ENCODE assay signal across 10 cellular contexts in the genomic region with DNA sequence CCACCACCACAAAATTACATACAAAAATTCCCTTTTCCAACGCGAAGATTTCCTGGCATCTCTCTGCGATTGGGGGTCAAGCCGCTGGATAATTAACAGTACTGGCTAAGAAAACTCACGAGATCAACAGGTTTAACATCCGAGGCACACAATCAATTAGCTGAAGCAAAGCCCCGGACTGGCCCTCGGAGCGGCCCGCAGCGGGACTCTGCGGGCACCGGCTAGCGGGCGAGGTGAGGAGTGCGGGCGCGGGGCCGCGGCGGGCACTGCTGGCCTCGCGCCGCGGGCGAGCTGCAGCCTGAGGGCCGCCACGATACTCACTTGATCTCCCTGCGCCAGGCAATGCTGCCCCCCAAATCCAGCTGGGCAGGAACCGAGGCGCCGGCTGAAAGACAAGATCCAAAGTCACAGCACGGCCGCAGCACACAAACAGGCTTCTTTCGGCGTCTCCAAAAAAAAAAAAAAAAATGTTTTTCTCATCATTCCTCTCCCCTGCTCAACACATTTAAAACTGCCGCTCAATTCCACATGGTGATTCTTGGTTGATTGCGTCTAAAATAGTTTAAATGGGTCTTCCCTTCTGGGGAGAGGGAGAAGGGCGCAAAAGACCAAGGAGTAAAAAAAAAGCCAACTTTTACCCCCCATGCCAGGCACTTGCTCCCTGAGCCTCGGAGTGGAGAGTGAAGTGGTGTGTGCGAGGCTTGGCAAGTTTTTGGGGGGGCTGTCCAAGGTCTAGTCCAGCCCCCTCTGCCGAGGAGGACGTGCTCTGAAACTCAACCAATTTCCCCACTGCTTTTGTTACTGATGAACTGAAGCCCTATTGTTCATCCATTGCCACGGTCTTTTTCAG.
DNase-seq lines count a peak whose midpoint lies in the region; ATAC-seq and TF ChIP-seq lines count a peak whose summit lies in the region.
"Had no signal": no experiment of that assay in that cellular context is flagged by ENCODE, and none has a peak within 500 bp of the region (broad histone marks: within the 10 kb centered on the region; RNA-seq: fewer than 3 reads in every experiment).

No MANE protein-coding gene starts in this region.

- H3K27ac ChIP-seq in SJCRH30 = peak overlapping the region; percentile 97
- H3K27ac ChIP-seq in esophagus muscularis mucosa (replicated peaks in 1 of 4) = peak overlapping the region in 1 of 4 donors; percentile 8
- H3K27ac ChIP-seq in sigmoid colon = peak overlapping the region in 1 of 4 donors; percentile 22
- H3K27ac ChIP-seq: breast epithelium, pancreas had no signal

- peak overlapping the region; percentile 1 for H3K27ac Mint-ChIP-seq in activated CD4-positive, alpha-beta memory T cell treated with anti-CD3 and anti-CD28 coated beads for 36 hours
- H3K27ac Mint-ChIP-seq in activated CD4-positive, alpha-beta memory T cell treated with anti-CD3 and anti-CD28 coated beads, Interleukin-2, amount 10 ng/mL, durations not matched to agents 7 days and 5 days = no peak overlapping the region

- peaks cover 27% of the 10 kb centered on the region for H3K4me1 Mint-ChIP-seq in activated CD4-positive, alpha-beta memory T cell treated with anti-CD3 and anti-CD28 coated beads for 36 hours (ENCODE audit: low read depth)
- peaks cover 31% of the 10 kb centered on the region for H3K4me1 Mint-ChIP-seq in activated CD4-positive, alpha-beta memory T cell treated with anti-CD3 and anti-CD28 coated beads, Interleukin-2, amount 10 ng/mL, durations not matched to agents 7 days and 5 days

- POLR2A ChIA-PET in activated CD4-positive, alpha-beta memory T cell treated with anti-CD3 and anti-CD28 coated beads for 36 hours (lab: Charles Lee) = no interaction called here
- POLR2A ChIA-PET in activated CD4-positive, alpha-beta memory T cell treated with anti-CD3 and anti-CD28 coated beads, Interleukin-2, amount 10 ng/mL, durations not matched to agents 7 days and 5 days (lab: Charles Lee) = no interaction called here

- peak overlapping the region; percentile 72 for H3K4me3 ChIP-seq in SJCRH30
- H3K4me3 ChIP-seq in esophagus muscularis mucosa = peak overlapping the region; percentile 29 to 41 (median 34)
- H3K4me3 ChIP-seq in sigmoid colon = peak overlapping the region in 3 of 4 donors; percentile 20 to 26 (median 25)
- H3K4me3 ChIP-seq: breast epithelium, pancreas had no signal

- TF ChIP-seq POLR2A in esophagus muscularis mucosa (IDR thresholded peaks at IDR 0.05; ENCODE audit: low read depth) (no peak), sigmoid colon (IDR thresholded peaks at IDR 0.05) (no peak)

- peaks cover 12% of the 10 kb centered on the region for H3K36me3 Mint-ChIP-seq in activated CD4-positive, alpha-beta memory T cell treated with anti-CD3 and anti-CD28 coated beads for 36 hours
- H3K36me3 Mint-ChIP-seq in activated CD4-positive, alpha-beta memory T cell treated with anti-CD3 and anti-CD28 coated beads, Interleukin-2, amount 10 ng/mL, durations not matched to agents 7 days and 5 days (ENCODE audit: low read depth) = peaks cover 18% of the 10 kb centered on the region

- WGBS in esophagus muscularis mucosa = 6% methylated on average over 42 of the region's 44 CpGs
- 9 to 11% methylated on average over 44 of the region's 44 CpGs for WGBS in sigmoid colon, 2 donors

- no peaks in the 10 kb centered on the region for H3K9me3 Mint-ChIP-seq in activated CD4-positive, alpha-beta memory T cell treated with anti-CD3 and anti-CD28 coated beads for 36 hours
- H3K9me3 Mint-ChIP-seq in activated CD4-positive, alpha-beta memory T cell treated with anti-CD3 and anti-CD28 coated beads, Interleukin-2, amount 10 ng/mL, durations not matched to agents 7 days and 5 days = no peaks in the 10 kb centered on the region

- H3K9me3 ChIP-seq in SJCRH30 (replicated peaks) (no peaks in the 10 kb centered on the region), esophagus muscularis mucosa (no peaks in the 10 kb centered on the region), sigmoid colon (peaks cover 0 to 3% (median 0%) of the 10 kb centered on the region in 4 donors)
- H3K9me3 ChIP-seq: breast epithelium, pancreas had no signal

- intact Hi-C loops in activated CD4-positive, alpha-beta memory T cell treated with anti-CD3 and anti-CD28 coated beads for 36 hours (cut with micrococcal nuclease) = loop anchor here (10.0 kb wide), 1 partner anchor 408 kb away; the partner anchor contains the start of gene TMEM161B
- intact Hi-C loops in esophagus muscularis mucosa (cut with DNase I) (no loop called here), sigmoid colon (cut with DNase I) (no loop called here)

- TF ChIP-seq CTCF in esophagus muscularis mucosa (IDR thresholded peaks at IDR 0.05) = no peak
- TF ChIP-seq CTCF in sigmoid colon (IDR thresholded peaks at IDR 0.05) = no peak

- DNase-seq in activated CD4-positive, alpha-beta memory T cell treated with anti-CD3 and anti-CD28 coated beads for 36 hours = no peak
- DNase-seq in activated CD4-positive, alpha-beta memory T cell treated with anti-CD3 and anti-CD28 coated beads, Interleukin-2, amount 10 ng/mL, durations not matched to agents 7 days and 5 days = no peak
- DNase-seq in SJCRH30 (peak; percentile 80 to 90), esophagus muscularis mucosa (ENCODE audit: extremely low spot score) (no peak), sigmoid colon (no peak), NCI-H2227 (lab: John Stamatoyannopoulos, UW; ENCODE audit: unreplicated experiment) (no peak), DMS153 treated with DMSO at 0.1 percent for 48 hours (lab: John Stamatoyannopoulos, UW; ENCODE audit: unreplicated experiment) (no peak)
- DNase-seq: pancreas had no signal

- peaks cover 4% of the 10 kb centered on the region; the same call in 1 of the 2 replicates for H3K4me1 ChIP-seq in SJCRH30
- peaks cover 21 to 32% (median 25%) of the 10 kb centered on the region in 4 donors for H3K4me1 ChIP-seq in esophagus muscularis mucosa
- peaks cover 0 to 23% (median 21%) of the 10 kb centered on the region in 4 donors for H3K4me1 ChIP-seq in sigmoid colon

- CTCF ChIA-PET in activated CD4-positive, alpha-beta memory T cell treated with anti-CD3 and anti-CD28 coated beads for 36 hours (lab: Charles Lee) = interaction anchor here (1.2 to 3.8 kb wide), 2 partner anchors 7 to 17 kb away, joined by 7 to 21 read pairs; no protein-coding TSS in a partner anchor
- CTCF ChIA-PET in activated CD4-positive, alpha-beta memory T cell treated with anti-CD3 and anti-CD28 coated beads, Interleukin-2, amount 10 ng/mL, durations not matched to agents 7 days and 5 days (lab: Charles Lee) = interaction anchor here (1.3 kb wide), 1 partner anchor 18 kb away, joined by 4 read pairs; no protein-coding TSS in a partner anchor

- H3K27me3 ChIP-seq in SJCRH30 (no peaks in the 10 kb centered on the region), esophagus muscularis mucosa (peaks cover 4 to 98% (median 89%) of the 10 kb centered on the region in 4 donors), sigmoid colon (peaks cover 51 to 100% (median 85%) of the 10 kb centered on the region in 3 donors)

- ATAC-seq in HG03135 (IDR thresholded peaks at IDR 0.05; ENCODE audit: unreplicated experiment) = no peak
- ATAC-seq: pancreas had no signal

- H3K36me3 ChIP-seq in SJCRH30 (peaks cover 4% of the 10 kb centered on the region), esophagus muscularis mucosa (no peaks in the 10 kb centered on the region), sigmoid colon (no peaks in the 10 kb centered on the region)
- H3K36me3 ChIP-seq: breast epithelium, pancreas had no signal

- no peak overlapping the region for H3K4me3 Mint-ChIP-seq in activated CD4-positive, alpha-beta memory T cell treated with anti-CD3 and anti-CD28 coated beads for 36 hours
- no peak overlapping the region for H3K4me3 Mint-ChIP-seq in activated CD4-positive, alpha-beta memory T cell treated with anti-CD3 and anti-CD28 coated beads, Interleukin-2, amount 10 ng/mL, durations not matched to agents 7 days and 5 days

- TF ChIP-seq EP300 in esophagus muscularis mucosa (IDR thresholded peaks at IDR 0.05) (no peak), sigmoid colon (IDR thresholded peaks at IDR 0.05) (no peak)

- H3K27me3 Mint-ChIP-seq in activated CD4-positive, alpha-beta memory T cell treated with anti-CD3 and anti-CD28 coated beads for 36 hours = peaks cover 76% of the 10 kb centered on the region
- H3K27me3 Mint-ChIP-seq in activated CD4-positive, alpha-beta memory T cell treated with anti-CD3 and anti-CD28 coated beads, Interleukin-2, amount 10 ng/mL, durations not matched to agents 7 days and 5 days = peaks cover 87% of the 10 kb centered on the region

Comparison
In these comparisons a context has a peak if more than half of its experiments do, and no peak if none do; other contexts are left out.
1. DNase-seq: peak in SJCRH30 (2 of 2); none in activated CD4-positive, alpha-beta memory T cell treated with anti-CD3 and anti-CD28 coated beads for 36 hours (single experiment), activated CD4-positive, alpha-beta memory T cell treated with anti-CD3 and anti-CD28 coated beads, Interleukin-2, amount 10 ng/mL, durations not matched to agents 7 days and 5 days (single experiment), esophagus muscularis mucosa (single experiment), sigmoid colon (single experiment), NCI-H2227 (single experiment) and DMS153 treated with DMSO at 0.1 percent for 48 hours (single experiment).
2. Peak in every context shown above with its lines, with median percentiles within 50 percentile points of each other: H3K4me3 ChIP-seq.